Comparison of ENCODE assay signal across 8 cellular contexts in the genomic region with DNA sequence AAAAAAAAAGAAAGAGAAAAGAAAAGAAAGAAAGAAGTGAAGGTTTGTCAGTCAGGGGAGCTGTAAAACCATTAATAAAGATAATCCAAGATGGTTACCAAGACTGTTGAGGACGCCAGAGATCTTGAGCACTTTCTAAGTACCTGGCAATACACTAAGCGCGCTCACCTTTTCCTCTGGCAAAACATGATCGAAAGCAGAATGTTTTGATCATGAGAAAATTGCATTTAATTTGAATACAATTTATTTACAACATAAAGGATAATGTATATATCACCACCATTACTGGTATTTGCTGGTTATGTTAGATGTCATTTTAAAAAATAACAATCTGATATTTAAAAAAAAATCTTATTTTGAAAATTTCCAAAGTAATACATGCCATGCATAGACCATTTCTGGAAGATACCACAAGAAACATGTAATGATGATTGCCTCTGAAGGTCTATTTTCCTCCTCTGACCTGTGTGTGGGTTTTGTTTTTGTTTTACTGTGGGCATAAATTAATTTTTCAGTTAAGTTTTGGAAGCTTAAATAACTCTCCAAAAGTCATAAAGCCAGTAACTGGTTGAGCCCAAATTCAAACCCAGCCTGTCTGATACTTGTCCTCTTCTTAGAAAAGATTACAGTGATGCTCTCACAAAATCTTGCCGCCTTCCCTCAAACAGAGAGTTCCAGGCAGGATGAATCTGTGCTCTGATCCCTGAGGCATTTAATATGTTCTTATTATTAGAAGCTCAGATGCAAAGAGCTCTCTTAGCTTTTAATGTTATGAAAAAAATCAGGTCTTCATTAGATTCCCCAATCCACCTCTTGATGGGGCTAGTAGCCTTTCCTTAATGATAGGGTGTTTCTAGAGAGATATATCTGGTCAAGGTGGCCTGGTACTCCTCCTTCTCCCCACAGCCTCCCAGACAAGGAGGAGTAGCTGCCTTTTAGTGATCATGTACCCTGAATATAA. TPM values are rescaled to one million over a fixed set of nuclear protein-coding genes. Genes with fewer than 3 reads are reported as not detected.
DNase-seq lines count a peak whose midpoint lies in the region; ATAC-seq, FAIRE-seq and TF ChIP-seq lines count a peak whose summit lies in the region.

No MANE protein-coding gene starts in this region.

- intact Hi-C loops in ovary (cut with DNase I): loop anchor here in 1 of 4 donors (10.0 kb wide), 1 partner anchor 472 kb away; a partner anchor contains a TSS

- no peaks in the 10 kb centered on the region for H3K79me1 ChIP-seq in H1 (ENCODE audit: low read depth, low read length)

- H3K9ac ChIP-seq in H1 (replicated peaks in 1 of 4; ENCODE audit: extremely low read depth in 1 of 4, low read depth in 3 of 4, low read length in 3 of 4): no peak overlapping the region

- H3K4me3 ChIP-seq in H1 (ENCODE audit: extremely low read depth in 1 of 4, insufficient read depth in 2 of 4, low read depth in 3 of 4, low read length in 4 of 4) (0 out of 8 replicates have a peak overlapping the region, but pooled peaks of 1 of the 4 experiments have one; percentile 87), ovary (peak overlapping the region; percentile 63)

- DNase-seq in AG20443 (ENCODE audit: low spot score): peak; percentile 32
- no peak for DNase-seq in GM13977 (ENCODE audit: low spot score)
- DNase-seq in RPMI8226: peak; percentile 28
- DNase-seq in H1 (ENCODE audit: low read depth in 1 of 2, low spot score in 2 of 2): no peak
- DNase-seq in ovary: no peak
- no peak for DNase-seq in stimulated activated CD4-positive, alpha-beta T cell treated with anti-CD3 and anti-CD28 coated beads, Interleukin-2, amount 100 ng/mL, for 24 hours
- DNase-seq in GM20000 (ENCODE audit: low spot score): no peak

- H4K91ac ChIP-seq in H1 (replicated peaks; ENCODE audit: insufficient read length, low read length): no peak overlapping the region

- no peak overlapping the region for H3K4ac ChIP-seq in H1 (replicated peaks; ENCODE audit: insufficient read length, low read depth, low read length)

- CTCF ChIA-PET in H1 (lab: Charles Lee; ENCODE audit: partially characterized antibody): interaction anchor here (0.6 to 6.6 kb wide), 21 partner anchors 9 to 322 kb away, joined by 3 to 61 read pairs (median 3); a partner anchor contains a TSS

- H3K4me1 ChIP-seq in H1 (replicated peaks in 1 of 4; ENCODE audit: control insufficient read depth in 3 of 4, insufficient read depth in 4 of 4, low read length in 3 of 4) (0 out of 7 replicates have a peak, but pooled peaks cover 0 to 3% (median 0%) of the 10 kb centered on the region in 4 experiments), ovary (ENCODE audit: insufficient read depth) (peaks cover 3% of the 10 kb centered on the region)

- no peak for FAIRE-seq in H1 (lab: Jason Lieb, UNC)

- H2BK5ac ChIP-seq in H1 (ENCODE audit: low read depth, low read length): no peak overlapping the region

- H3K23me2 ChIP-seq in H1 (ENCODE audit: low read depth, low read length): peaks cover 4% of the 10 kb centered on the region

- no peak overlapping the region for H3K23ac ChIP-seq in H1 (ENCODE audit: insufficient read length)

- POLR2A ChIA-PET in H1 (lab: Charles Lee; ENCODE audit: partially characterized antibody): interaction anchor here (0.7 to 4.2 kb wide), 6 partner anchors 8 to 43 kb away, joined by 3 to 64 read pairs (median 8); a partner anchor contains a TSS

- no peak overlapping the region for H3K27ac ChIP-seq in H1 (ENCODE audit: low read depth, low read length)
- H3K27ac ChIP-seq in ovary: peak overlapping the region; percentile 92 to 95

- H3K9me3 ChIP-seq in H1 (ENCODE audit: insufficient read depth in 2 of 2, low read depth in 1 of 2, low read length in 1 of 2): no peaks in the 10 kb centered on the region
- H3K9me3 ChIP-seq in ovary: no peaks in the 10 kb centered on the region

- no peak overlapping the region for H2AFZ ChIP-seq in H1 (ENCODE audit: low read length)

- no peak overlapping the region for H3K56ac ChIP-seq in H1 (replicated peaks; ENCODE audit: insufficient read length, low read depth, low read length)

- H4K8ac ChIP-seq in H1 (ENCODE audit: extremely low read depth, insufficient read depth, low read length): no peak overlapping the region

- peak overlapping the region in 1 of 2 experiments; percentile 94; a peak in 1 of 4 replicates for H3K4me2 ChIP-seq in H1 (ENCODE audit: insufficient read depth in 1 of 2, low read depth in 2 of 2, low read length in 2 of 2)

- H2AK5ac ChIP-seq in H1 (ENCODE audit: low read depth, low read length): no peak overlapping the region

- no peak overlapping the region for H2BK12ac ChIP-seq in H1 (ENCODE audit: low read depth, low read length)

- peaks cover 2 to 25% (median 18%) of the 10 kb centered on the region in 4 experiments; a peak in 6 of 8 replicates for H3K36me3 ChIP-seq in H1 (ENCODE audit: control insufficient read depth in 2 of 4, insufficient read depth in 4 of 4, low read length in 3 of 4)
- H3K36me3 ChIP-seq in ovary: no peaks in the 10 kb centered on the region

- in situ Hi-C loops in GM13977 (cut with MboI; ENCODE audit: low pct_unique_long_range_greater_than_20kb, low sequenced_read_pairs, unreplicated experiment): loop anchor here (5.0 kb wide), 1 partner anchor 46 kb away; no protein-coding TSS in a partner anchor

- 90% methylated on average over 5 of the region's 5 CpGs; no CpG with 5 or more reads in 1 of the 2 experiments for WGBS in H1 (ENCODE audit: extremely low coverage in 1 of 2, insufficient coverage in 1 of 2, insufficient read length in 1 of 2, insufficient replicate concordance in 2 of 2, low coverage in 1 of 2, low lambda C conversion rate in 2 of 2, missing lambda C conversion rate in 1 of 2), 2 experiments
- WGBS in ovary, 3 donors: 65 to 73% (median 65%) methylated on average over 5 of the region's 5 CpGs

- no peak for ATAC-seq in GM19467 (IDR thresholded peaks at IDR 0.05; ENCODE audit: unreplicated experiment)

- H3K14ac ChIP-seq in H1 (ENCODE audit: insufficient read length): no peak overlapping the region

- TF ChIP-seq CTCF in GM13977 (IDR thresholded peaks at IDR 0.05; ENCODE audit: extremely low read depth, insufficient read depth, missing control alignments) (peak; percentile 25), H1 (IDR thresholded peaks at IDR 0.05; ENCODE audit: control extremely low read depth in 1 of 3, insufficient read depth in 1 of 3, low read depth in 1 of 3, low read length in 3 of 3) (peak in 2 of 3 experiments; percentile 29 to 40; a peak in 2 of 4 replicates), ovary (IDR thresholded peaks at IDR 0.05) (no peak), GM20000 (IDR thresholded peaks at IDR 0.05; ENCODE audit: extremely low read depth, missing control alignments) (no peak)

- H3K79me2 ChIP-seq in H1 (ENCODE audit: control insufficient read depth in 1 of 2, insufficient read depth in 2 of 2, low read length in 2 of 2): peaks cover 0 to 9% of the 10 kb centered on the region in 2 experiments; a peak in 2 of 4 replicates

- no peak overlapping the region for H2BK120ac ChIP-seq in H1 (replicated peaks; ENCODE audit: low read depth, low read length)

- H4K5ac ChIP-seq in H1 (ENCODE audit: insufficient read length, low read depth, low read length): no peak overlapping the region

- no peak overlapping the region for H2BK20ac ChIP-seq in H1 (ENCODE audit: low read length)

- H3K18ac ChIP-seq in H1 (ENCODE audit: extremely low read depth, low read length): no peak overlapping the region

- H3K27me3 ChIP-seq in H1 (replicated peaks in 1 of 4; ENCODE audit: control insufficient read depth in 3 of 4, extremely low read depth in 1 of 4, insufficient read depth in 3 of 4, low read length in 3 of 4) (peaks cover 0 to 10% (median 8%) of the 10 kb centered on the region in 4 experiments; a peak in 5 of 7 replicates), ovary (no peaks in the 10 kb centered on the region)

- peak; percentile 62 to 70 for TF ChIP-seq RAD21 in H1 (IDR thresholded peaks at IDR 0.05 in 1 of 2, conservative IDR thresholded peaks at IDR 0.05 in 1 of 2; ENCODE audit: low read depth in 2 of 2, low read length in 2 of 2)

- TF ChIP-seq POLR2A in H1 (IDR thresholded peaks at IDR 0.05; ENCODE audit: control extremely low read depth in 1 of 2, low read depth in 2 of 2, low read length in 2 of 2) (no peak), ovary (IDR thresholded peaks at IDR 0.05) (no peak)

- no peak overlapping the region for H2BK15ac ChIP-seq in H1 (ENCODE audit: low read length)

- TF ChIP-seq EP300 in H1 (IDR thresholded peaks at IDR 0.05; ENCODE audit: borderline replicate concordance in 1 of 2, low read depth in 2 of 2, low read length in 2 of 2) (no peak), ovary (IDR thresholded peaks at IDR 0.05) (no peak)

- no peaks in the 10 kb centered on the region for H4K20me1 ChIP-seq in H1 (replicated peaks in 1 of 2; ENCODE audit: control insufficient read depth in 1 of 2, insufficient read depth in 2 of 2, low read length in 2 of 2)

RNA-seq across cellular contexts. Expression of a gene that starts 2.0 kb away (rescaled TPM):
- total RNA-seq in H1 (2021; fragmentation: NEBNext Ultra II Directional; extraction: Animal tissue kit (Norgen Biotek cat#: 25700)): 71.2 and 78.9 TPM in 2 replicates
- 380 and 907 TPM in 2 replicates for polyA plus RNA-seq in H1 (2011; rRNA removed)
- polyA plus RNA-seq in H1 (2011; cell fraction: cytosol; rRNA removed): 423 TPM
- 24.2 TPM for polyA plus RNA-seq in H1 (2011; cell fraction: nucleus; rRNA removed)
- polyA plus RNA-seq in H1 (2012, experiment 1 of 2): 141 to 188 TPM (median 152 TPM) in 4 replicates
- 85.5 TPM for polyA plus RNA-seq in H1 (2012, experiment 2 of 2)
- 100 TPM for polyA plus RNA-seq in H1 (2013, experiment 1 of 2)
- 143 TPM for polyA plus RNA-seq in H1 (2013, experiment 2 of 2)
- 62.5 and 99.2 TPM in 2 replicates for polyA minus RNA-seq in H1 (2011; rRNA and poly(A)+ RNA removed)
- polyA minus RNA-seq in H1 (2011; cell fraction: cytosol; rRNA and poly(A)+ RNA removed): 112 TPM
- polyA minus RNA-seq in H1 (2011; cell fraction: nucleus; rRNA and poly(A)+ RNA removed): 132 TPM
- 1,000 to 10,000 TPM in 4 of 7 donors, 100 to 1,000 TPM in 3; 827 to 3,158 (median 1,148) TPM for total RNA-seq in ovary
- polyA plus RNA-seq in ovary: 1,000 to 10,000 TPM; 2,417 to 6,504 TPM

RNA-seq across cellular contexts. Expression of a gene that starts 2.2 kb away (rescaled TPM):
- 0.48 and 0.65 TPM in 2 replicates for total RNA-seq in H1 (2021; fragmentation: NEBNext Ultra II Directional; extraction: Animal tissue kit (Norgen Biotek cat#: 25700))
- polyA plus RNA-seq in H1 (2011; rRNA removed) (1.0 and 1.3 TPM in 2 replicates), ovary (1 to 10 TPM; 1.3 to 2.3 TPM)
- polyA plus RNA-seq in H1 (2011; cell fraction: cytosol; rRNA removed): 0.78 TPM
- polyA plus RNA-seq in H1 (2011; cell fraction: nucleus; rRNA removed): 4.2 TPM
- 0.48 to 1.1 TPM (median 0.88 TPM) in 4 replicates for polyA plus RNA-seq in H1 (2012, experiment 1 of 2)
- polyA plus RNA-seq in H1 (2012, experiment 2 of 2): not detected
- 0.49 TPM for polyA plus RNA-seq in H1 (2013, experiment 1 of 2)
- polyA plus RNA-seq in H1 (2013, experiment 2 of 2): 0.28 TPM
- 1.6 and 1.7 TPM in 2 replicates for polyA minus RNA-seq in H1 (2011; rRNA and poly(A)+ RNA removed)
- polyA minus RNA-seq in H1 (2011; cell fraction: cytosol; rRNA and poly(A)+ RNA removed): 0.51 TPM
- polyA minus RNA-seq in H1 (2011; cell fraction: nucleus; rRNA and poly(A)+ RNA removed): 2.9 TPM
- total RNA-seq in ovary: 1 to 10 TPM in 5 of 7 donors, under 1 TPM in 2; 0.20 to 1.9 (median 1.2) TPM

RNA-seq across cellular contexts. Expression of a gene that starts 23.0 kb away (rescaled TPM):
- 6.2 and 6.4 TPM in 2 replicates for total RNA-seq in H1 (2021; fragmentation: NEBNext Ultra II Directional; extraction: Animal tissue kit (Norgen Biotek cat#: 25700))
- polyA plus RNA-seq in H1 (2011; rRNA removed) (2.9 and 4.3 TPM in 2 replicates), ovary (10 to 100 TPM; 16.3 to 51.4 TPM)
- polyA plus RNA-seq in H1 (2011; cell fraction: cytosol; rRNA removed): 4.4 TPM
- 3.1 TPM for polyA plus RNA-seq in H1 (2011; cell fraction: nucleus; rRNA removed)
- polyA plus RNA-seq in H1 (2012, experiment 1 of 2): 5.6 to 9.8 TPM (median 7.9 TPM) in 4 replicates
- polyA plus RNA-seq in H1 (2012, experiment 2 of 2): 4.7 TPM
- polyA plus RNA-seq in H1 (2013, experiment 1 of 2): 3.6 TPM
- polyA plus RNA-seq in H1 (2013, experiment 2 of 2): 4.0 TPM
- 4.4 and 5.0 TPM in 2 replicates for polyA minus RNA-seq in H1 (2011; rRNA and poly(A)+ RNA removed)
- polyA minus RNA-seq in H1 (2011; cell fraction: cytosol; rRNA and poly(A)+ RNA removed): 2.9 TPM
- polyA minus RNA-seq in H1 (2011; cell fraction: nucleus; rRNA and poly(A)+ RNA removed): 4.8 TPM
- 10 to 100 TPM in 6 of 7 donors, 1 to 10 TPM in 1; 7.0 to 25.5 (median 19.7) TPM for total RNA-seq in ovary

RNA-seq across cellular contexts. Expression of a gene that starts 49.8 kb away (rescaled TPM):
- total RNA-seq in H1 (2021; fragmentation: NEBNext Ultra II Directional; extraction: Animal tissue kit (Norgen Biotek cat#: 25700)): 32.5 and 37.1 TPM in 2 replicates
- polyA plus RNA-seq in H1 (2011; rRNA removed) (34.6 and 38.6 TPM in 2 replicates), ovary (10 to 100 TPM; 25.4 to 40.4 TPM)
- polyA plus RNA-seq in H1 (2011; cell fraction: cytosol; rRNA removed): 49.2 TPM
- polyA plus RNA-seq in H1 (2011; cell fraction: nucleus; rRNA removed): 98.8 TPM
- polyA plus RNA-seq in H1 (2012, experiment 1 of 2): 31.3 to 43.0 TPM (median 37.6 TPM) in 4 replicates
- 2.4 TPM for polyA plus RNA-seq in H1 (2012, experiment 2 of 2)
- polyA plus RNA-seq in H1 (2013, experiment 1 of 2): 12.8 TPM
- 9.7 TPM for polyA plus RNA-seq in H1 (2013, experiment 2 of 2)
- 104 and 127 TPM in 2 replicates for polyA minus RNA-seq in H1 (2011; rRNA and poly(A)+ RNA removed)
- polyA minus RNA-seq in H1 (2011; cell fraction: cytosol; rRNA and poly(A)+ RNA removed): 43.4 TPM
- polyA minus RNA-seq in H1 (2011; cell fraction: nucleus; rRNA and poly(A)+ RNA removed): 89.8 TPM
- 10 to 100 TPM; 40.3 to 79.8 (median 53.7) TPM for total RNA-seq in ovary

Comparison
In these comparisons a context has a peak if more than half of its experiments do, and no peak if none do; other contexts are left out.
1. DNase-seq: peak in AG20443 (single experiment) and RPMI8226 (single experiment); none in GM13977 (single experiment), H1 (0 of 2), ovary (0 of 5), stimulated activated CD4-positive, alpha-beta T cell treated with anti-CD3 and anti-CD28 coated beads, Interleukin-2, amount 100 ng/mL, for 24 hours (0 of 2) and GM20000 (single experiment).
2. CTCF ChIP-seq: peak in GM13977 (single experiment) and H1 (2 of 3); none in ovary (0 of 3) and GM20000 (single experiment).
3. RNA of a gene that starts 2.0 kb away (total RNA-seq): 827 to 3,158 TPM in ovary; 71.2 to 78.9 TPM in H1; every median in the first group is over 10 times any median in the second.